In genomic region chr3:37712918-37713819, GRCh38 we compare ENCODE assay signal across 13 cellular contexts.
A peak's percentile ranks its signal among the peaks of the same experiment; 100 is the strongest.
DNase-seq lines count a peak whose midpoint lies in the region; ATAC-seq and TF ChIP-seq lines count a peak whose summit lies in the region.
"Had no signal": no experiment of that assay in that cellular context is flagged by ENCODE, and none has a peak within 500 bp of the region (broad histone marks: within the 10 kb centered on the region; RNA-seq: fewer than 3 reads in every experiment).

No MANE protein-coding gene starts in this region.

- peaks cover 15% of the 10 kb centered on the region for H3K27me3 Mint-ChIP-seq in activated naive CD4-positive, alpha-beta T cell treated with anti-CD3 and anti-CD28 coated beads, Interleukin-2, amount 10 ng/mL, durations not matched to agents 7 days and 5 days

- DNase-seq in Right ventricle myocardium superior (no peak), Right ventricle myocardium inferior (ENCODE audit: missing footprints) (no peak), epithelial cell of esophagus (ENCODE audit: low read depth) (peak; percentile 17), HEK293T (ENCODE audit: extremely low spot score) (no peak), NCI-H774 (lab: John Stamatoyannopoulos, UW) (no peak)
- DNase-seq in activated naive CD4-positive, alpha-beta T cell treated with anti-CD3 and anti-CD28 coated beads, Interleukin-2, amount 10 ng/mL, durations not matched to agents 7 days and 5 days = no peak
- DNase-seq: activated CD4-positive, alpha-beta T cell treated with anti-CD3 and anti-CD28 coated beads for 36 hours; activated naive CD8-positive, alpha-beta T cell treated with anti-CD3 and anti-CD28 coated beads for 36 hours; OCI-M1 had no signal

- H3K36me3 Mint-ChIP-seq in activated naive CD4-positive, alpha-beta T cell treated with anti-CD3 and anti-CD28 coated beads, Interleukin-2, amount 10 ng/mL, durations not matched to agents 7 days and 5 days = no peaks in the 10 kb centered on the region
- H3K36me3 Mint-ChIP-seq: activated naive CD8-positive, alpha-beta T cell treated with anti-CD3 and anti-CD28 coated beads for 36 hours had no signal

- H3K9me3 ChIP-seq in muscle layer of duodenum (ENCODE audit: control insufficient read depth in 1 of 2, low read length in 2 of 2) = no peaks in the 10 kb centered on the region
- H3K9me3 ChIP-seq: A549, neutrophil had no signal

- H3K9me3 Mint-ChIP-seq in activated naive CD4-positive, alpha-beta T cell treated with anti-CD3 and anti-CD28 coated beads, Interleukin-2, amount 10 ng/mL, durations not matched to agents 7 days and 5 days = no peaks in the 10 kb centered on the region
- H3K9me3 Mint-ChIP-seq: activated naive CD8-positive, alpha-beta T cell treated with anti-CD3 and anti-CD28 coated beads for 36 hours had no signal

- TF ChIP-seq CTCF in epithelial cell of esophagus (IDR thresholded peaks at IDR 0.05; ENCODE audit: insufficient read depth, low read depth, low read length, missing control alignments) = no peak

- H3K4me1 Mint-ChIP-seq in activated naive CD4-positive, alpha-beta T cell treated with anti-CD3 and anti-CD28 coated beads, Interleukin-2, amount 10 ng/mL, durations not matched to agents 7 days and 5 days = no peaks in the 10 kb centered on the region
- H3K4me1 Mint-ChIP-seq: activated CD4-positive, alpha-beta T cell treated with anti-CD3 and anti-CD28 coated beads for 36 hours; activated naive CD8-positive, alpha-beta T cell treated with anti-CD3 and anti-CD28 coated beads for 36 hours had no signal

- POLR2A ChIA-PET in HEK293T (lab: Yijun Ruan, JAX) = no interaction called here

- ATAC-seq in Right ventricle myocardium superior (ENCODE audit: poor library complexity) = peak; percentile 40
- ATAC-seq in Right ventricle myocardium inferior = no peak
- ATAC-seq in HG02970 (IDR thresholded peaks at IDR 0.05; ENCODE audit: low FRiP score, unreplicated experiment) = no peak
- ATAC-seq: A549; activated CD4-positive, alpha-beta T cell treated with anti-CD3 and anti-CD28 coated beads for 36 hours had no signal

- H3K4me1 ChIP-seq in muscle layer of duodenum (ENCODE audit: control insufficient read depth in 1 of 2, insufficient read depth in 2 of 2, low read length in 2 of 2) = peaks cover 4 to 26% of the 10 kb centered on the region in 2 donors

- no peaks in the 10 kb centered on the region for H3K27me3 ChIP-seq in muscle layer of duodenum (ENCODE audit: low read depth, low read length)
- H3K27me3 ChIP-seq: neutrophil had no signal

- peak overlapping the region; percentile 43 for H3K27ac ChIP-seq in muscle layer of duodenum (ENCODE audit: low read length)
- H3K27ac ChIP-seq: A549, neutrophil had no signal

- intact Hi-C loops in Right ventricle myocardium superior (cut with DNase I) (no loop called here), Right ventricle myocardium inferior (cut with DNase I) (no loop called here)

- H3K27ac Mint-ChIP-seq in activated naive CD4-positive, alpha-beta T cell treated with anti-CD3 and anti-CD28 coated beads, Interleukin-2, amount 10 ng/mL, durations not matched to agents 7 days and 5 days = no peak overlapping the region
- H3K27ac Mint-ChIP-seq: activated CD4-positive, alpha-beta T cell treated with anti-CD3 and anti-CD28 coated beads for 36 hours; activated naive CD8-positive, alpha-beta T cell treated with anti-CD3 and anti-CD28 coated beads for 36 hours had no signal

- no peak overlapping the region for H3K4me3 Mint-ChIP-seq in activated naive CD4-positive, alpha-beta T cell treated with anti-CD3 and anti-CD28 coated beads, Interleukin-2, amount 10 ng/mL, durations not matched to agents 7 days and 5 days
- H3K4me3 Mint-ChIP-seq: activated CD4-positive, alpha-beta T cell treated with anti-CD3 and anti-CD28 coated beads for 36 hours; activated naive CD8-positive, alpha-beta T cell treated with anti-CD3 and anti-CD28 coated beads for 36 hours had no signal

- CTCF ChIA-PET in HEK293T (lab: Yijun Ruan, JAX) = no interaction called here
- CTCF ChIA-PET in activated naive CD4-positive, alpha-beta T cell treated with anti-CD3 and anti-CD28 coated beads, Interleukin-2, amount 10 ng/mL, durations not matched to agents 7 days and 5 days (lab: Charles Lee) = interaction anchor here (1.4 kb wide), 1 partner anchor 254 kb away, joined by 3 read pairs; no protein-coding TSS in a partner anchor

- no peaks in the 10 kb centered on the region for H3K36me3 ChIP-seq in muscle layer of duodenum (ENCODE audit: control insufficient read depth in 1 of 2, insufficient read depth in 2 of 2, low read length in 2 of 2)

- H3K4me3 ChIP-seq in epithelial cell of esophagus (ENCODE audit: low read length) (no peak overlapping the region), muscle layer of duodenum (ENCODE audit: low read depth in 1 of 2, low read length in 2 of 2) (no peak overlapping the region)
- H3K4me3 ChIP-seq: A549 had no signal

TF ChIP-seq in HEK293T, 16 proteins besides CTCF, POLR2A, EP300 and RAD21:
- no peak for TF ChIP-seq ARNT (IDR thresholded peaks at IDR 0.05)
- TF ChIP-seq SP1 (IDR thresholded peaks at IDR 0.05) = no peak
- TF ChIP-seq FOXM1 (IDR thresholded peaks at IDR 0.05; ENCODE audit: borderline replicate concordance) = no peak
- TF ChIP-seq PKNOX1 (IDR thresholded peaks at IDR 0.05) = no peak
- no peak for TF ChIP-seq BHLHE40 (IDR thresholded peaks at IDR 0.05; ENCODE audit: borderline replicate concordance)
